8 cellular contexts compared by ENCODE assay signal in the genomic region with DNA sequence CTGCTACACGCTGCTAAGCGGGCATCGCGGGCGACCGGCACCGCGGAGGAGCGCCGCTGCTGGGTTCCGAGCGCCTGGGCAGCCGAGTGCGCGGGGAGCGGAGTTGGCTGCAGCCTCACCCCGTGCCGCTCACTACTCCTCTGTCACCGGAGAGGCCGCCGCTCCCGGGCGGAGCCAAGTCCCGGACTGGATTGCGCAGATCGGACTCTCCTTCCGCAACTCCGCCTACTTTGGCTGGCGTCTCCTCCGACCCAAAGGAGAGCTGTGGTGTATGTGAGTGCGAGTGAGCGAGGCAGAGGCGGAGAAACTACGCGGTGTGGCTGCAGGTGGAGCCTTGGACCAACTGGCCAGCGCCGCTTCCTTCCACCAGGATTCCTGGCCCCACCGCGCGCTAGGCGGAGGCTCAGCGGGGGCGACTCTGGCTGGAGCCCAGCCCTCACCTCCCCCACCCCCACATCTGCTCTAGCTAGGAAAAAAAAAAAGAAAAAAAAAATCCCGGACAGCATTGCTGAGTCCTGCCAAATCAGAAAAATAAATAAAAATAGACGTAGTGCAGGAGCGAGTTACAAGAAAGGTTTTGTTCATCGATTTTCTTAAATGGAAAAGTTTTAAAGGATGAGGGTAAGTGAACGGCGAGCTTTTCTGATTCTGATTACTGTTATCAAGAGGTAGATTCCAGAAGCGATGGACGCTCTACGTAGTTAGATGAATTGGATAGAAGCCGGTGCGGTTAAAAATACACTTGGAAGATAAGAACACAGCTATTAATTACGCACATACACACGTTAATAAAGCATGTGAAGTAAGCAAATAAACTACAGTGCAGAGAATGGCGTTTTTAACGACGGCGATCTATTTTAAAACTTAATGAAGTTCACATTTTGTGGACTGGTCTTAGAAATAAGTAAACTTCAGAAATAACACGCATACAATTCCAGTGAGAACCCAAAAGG. TPM values are rescaled to one million over a fixed set of nuclear protein-coding genes. Genes with fewer than 3 reads are reported as not detected.
DNase-seq lines count a peak whose midpoint lies in the region; ATAC-seq and TF ChIP-seq lines count a peak whose summit lies in the region.

A gene with protein sequence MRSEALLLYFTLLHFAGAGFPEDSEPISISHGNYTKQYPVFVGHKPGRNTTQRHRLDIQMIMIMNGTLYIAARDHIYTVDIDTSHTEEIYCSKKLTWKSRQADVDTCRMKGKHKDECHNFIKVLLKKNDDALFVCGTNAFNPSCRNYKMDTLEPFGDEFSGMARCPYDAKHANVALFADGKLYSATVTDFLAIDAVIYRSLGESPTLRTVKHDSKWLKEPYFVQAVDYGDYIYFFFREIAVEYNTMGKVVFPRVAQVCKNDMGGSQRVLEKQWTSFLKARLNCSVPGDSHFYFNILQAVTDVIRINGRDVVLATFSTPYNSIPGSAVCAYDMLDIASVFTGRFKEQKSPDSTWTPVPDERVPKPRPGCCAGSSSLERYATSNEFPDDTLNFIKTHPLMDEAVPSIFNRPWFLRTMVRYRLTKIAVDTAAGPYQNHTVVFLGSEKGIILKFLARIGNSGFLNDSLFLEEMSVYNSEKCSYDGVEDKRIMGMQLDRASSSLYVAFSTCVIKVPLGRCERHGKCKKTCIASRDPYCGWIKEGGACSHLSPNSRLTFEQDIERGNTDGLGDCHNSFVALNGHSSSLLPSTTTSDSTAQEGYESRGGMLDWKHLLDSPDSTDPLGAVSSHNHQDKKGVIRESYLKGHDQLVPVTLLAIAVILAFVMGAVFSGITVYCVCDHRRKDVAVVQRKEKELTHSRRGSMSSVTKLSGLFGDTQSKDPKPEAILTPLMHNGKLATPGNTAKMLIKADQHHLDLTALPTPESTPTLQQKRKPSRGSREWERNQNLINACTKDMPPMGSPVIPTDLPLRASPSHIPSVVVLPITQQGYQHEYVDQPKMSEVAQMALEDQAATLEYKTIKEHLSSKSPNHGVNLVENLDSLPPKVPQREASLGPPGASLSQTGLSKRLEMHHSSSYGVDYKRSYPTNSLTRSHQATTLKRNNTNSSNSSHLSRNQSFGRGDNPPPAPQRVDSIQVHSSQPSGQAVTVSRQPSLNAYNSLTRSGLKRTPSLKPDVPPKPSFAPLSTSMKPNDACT (minus strand): TSS at position 142 of the 953 bp plus-strand sequence. CDS start 69,879 bp downstream, outside the sequence.

- CTCF ChIA-PET in Calu3 (lab: Charles Lee) = interaction anchor here (0.7 to 2.8 kb wide), 16 partner anchors 9 to 1597 kb away, joined by 3 to 29 read pairs (median 4); no protein-coding TSS in a partner anchor

- BruUV-seq in Calu3 (replicated peaks; lab: Mats Ljungman, UMichigan) = TSS peak; percentile 66

- peak within 1 kb of the TSS; percentile 91 for H3K4me2 ChIP-seq in neural progenitor cell

- intact Hi-C loops in Calu3 (cut with micrococcal nuclease; ENCODE audit: unreplicated experiment) = loop anchor here (2.0 to 10.0 kb wide), 4 partner anchors 123 to 500 kb away; no protein-coding TSS in a partner anchor
- intact Hi-C loops in tibial artery (cut with DNase I; ENCODE audit: low total_unique reads) = loop anchor here (10.0 kb wide), 1 partner anchor 190 kb away; no protein-coding TSS in a partner anchor

- H4K20me1 ChIP-seq in neural progenitor cell (ENCODE audit: low read depth) = peaks cover 43% of the 10 kb centered on the region

- H3K4me3 ChIP-seq in neural progenitor cell = peak within 1 kb of the TSS; percentile 99
- peak within 1 kb of the TSS; percentile 61 to 73 for H3K4me3 ChIP-seq in tibial artery

- H3K27me3 ChIP-seq in neural progenitor cell (no peaks in the 10 kb centered on the region), tibial artery (peaks cover 0 to 35% of the 10 kb centered on the region in 2 donors)

- H3K4me1 ChIP-seq in neural progenitor cell (peaks cover 25% of the 10 kb centered on the region), tibial artery (peaks cover 0 to 43% (median 36%) of the 10 kb centered on the region in 4 donors)

- H3K36me3 Mint-ChIP-seq in Calu3 (ENCODE audit: insufficient read depth, unreplicated experiment) (peaks cover 54% of the 10 kb centered on the region), neural progenitor cell (peaks cover 3% of the 10 kb centered on the region)

- peaks cover 56% of the 10 kb centered on the region for H3K79me2 ChIP-seq in neural progenitor cell (ENCODE audit: low read depth)

- DNase-seq in Calu3 = peak; percentile 99
- peak; percentile 84 for DNase-seq in NCI-H774 (lab: John Stamatoyannopoulos, UW)
- peak; percentile 42 for DNase-seq in activated naive CD4-positive, alpha-beta T cell treated with anti-CD3 and anti-CD28 coated beads, Interleukin-2, amount 50 U/mL, for 16 hours
- peak; percentile 92 for DNase-seq in globus pallidus (ENCODE audit: low spot score)
- peak; percentile 97 for DNase-seq in neural progenitor cell (ENCODE audit: low spot score)
- peak; percentile 83 to 90 for DNase-seq in tibial artery

- peak within 1 kb of the TSS; percentile 74 for H2AFZ ChIP-seq in neural progenitor cell (replicated peaks)

- H3K9ac ChIP-seq in neural progenitor cell = peak within 1 kb of the TSS; percentile 73

- no peaks in the 10 kb centered on the region for H3K36me3 ChIP-seq in neural progenitor cell
- no peaks in the 10 kb centered on the region for H3K36me3 ChIP-seq in tibial artery

- H3F3A ChIP-seq in neural progenitor cell (ENCODE audit: low read depth) = peaks cover 28% of the 10 kb centered on the region

- H3K27ac ChIP-seq in neural progenitor cell = peak within 1 kb of the TSS; percentile 49
- H3K27ac ChIP-seq in tibial artery = peak within 1 kb of the TSS; percentile 23 to 44

- no peaks in the 10 kb centered on the region for H3K9me3 ChIP-seq in neural progenitor cell (ENCODE audit: low read depth)
- H3K9me3 ChIP-seq in tibial artery = no peaks in the 10 kb centered on the region

- H3K27me3 Mint-ChIP-seq in Calu3 (ENCODE audit: unreplicated experiment) = no peaks in the 10 kb centered on the region
- peaks cover 9% of the 10 kb centered on the region for H3K27me3 Mint-ChIP-seq in neural progenitor cell (ENCODE audit: insufficient read depth, low read depth)

- H3K4me1 Mint-ChIP-seq in Calu3 (ENCODE audit: low read depth, unreplicated experiment) (peaks cover 25% of the 10 kb centered on the region), neural progenitor cell (peaks cover 21% of the 10 kb centered on the region)

- peak within 1 kb of the TSS; percentile 96 for H3K4me3 Mint-ChIP-seq in Calu3 (ENCODE audit: low read depth, unreplicated experiment)
- peak within 1 kb of the TSS; percentile 98 for H3K4me3 Mint-ChIP-seq in neural progenitor cell

- peak; percentile 44 for ATAC-seq in GM19452 (IDR thresholded peaks at IDR 0.05; ENCODE audit: unreplicated experiment)
- peak; percentile 52 for ATAC-seq in HG03520 (IDR thresholded peaks at IDR 0.05; ENCODE audit: unreplicated experiment)

- TF ChIP-seq CTCF in Calu3 (IDR thresholded peaks at IDR 0.05; ENCODE audit: unreplicated experiment) (no peak), neural progenitor cell (IDR thresholded peaks at IDR 0.05) (peak; percentile 19), tibial artery (IDR thresholded peaks at IDR 0.05) (peak in 1 of 2 experiments; percentile 19)

- H3K27ac Mint-ChIP-seq in Calu3 (ENCODE audit: unreplicated experiment) = peak within 1 kb of the TSS; percentile 81
- H3K27ac Mint-ChIP-seq in neural progenitor cell = peak within 1 kb of the TSS; percentile 98

- H3K9me3 Mint-ChIP-seq in Calu3 (ENCODE audit: low read depth, unreplicated experiment) (no peaks in the 10 kb centered on the region), neural progenitor cell (no peaks in the 10 kb centered on the region)

RNA-seq across cellular contexts. Expression of the gene that starts here (rescaled TPM):
- total RNA-seq in Calu3 (2022) (53.3 and 54.7 TPM in 2 replicates), neural progenitor cell (ENCODE audit: low replicate concordance) (75.3 and 86.4 TPM in 2 replicates)

Comparison
In these comparisons a context has a peak if more than half of its experiments do, and no peak if none do; other contexts are left out.
1. Peak in every context shown above with its lines: DNase-seq, ATAC-seq, H3K4me3 ChIP-seq and H3K27ac ChIP-seq.
2. DNase-seq: peak in every context shown above with its lines; median percentile 99 in Calu3; 97 in neural progenitor cell; 92 in globus pallidus; 86 in tibial artery; 84 in NCI-H774; 42 in activated naive CD4-positive, alpha-beta T cell treated with anti-CD3 and anti-CD28 coated beads, Interleukin-2, amount 50 U/mL, for 16 hours.